ENCODE assay signal across 1 cellular context in the genomic region with DNA sequence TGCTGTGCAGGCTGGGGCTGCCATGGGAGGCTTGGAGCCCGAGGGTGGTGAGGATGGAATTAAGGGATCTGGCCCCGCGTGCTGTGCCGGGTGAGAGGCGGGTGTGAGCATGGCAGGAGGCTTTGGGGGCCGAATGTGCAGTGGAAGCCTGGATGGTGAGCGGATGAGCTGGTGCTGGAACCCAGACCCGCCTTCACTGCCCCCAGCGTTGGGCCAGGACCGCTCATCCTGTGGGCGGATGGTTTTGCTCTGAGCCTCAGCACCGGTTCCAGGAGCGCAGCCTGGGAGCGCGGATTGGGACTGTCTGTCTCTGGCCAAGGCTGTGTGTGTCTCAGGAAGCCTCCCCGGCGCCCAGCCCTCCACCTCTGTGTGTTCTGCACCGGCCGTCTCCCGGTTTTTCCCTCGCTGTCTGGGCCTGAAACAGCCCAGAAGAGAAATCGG.
TF ChIP-seq lines count a peak whose summit lies in the region.

No MANE protein-coding gene starts in this region.

TF ChIP-seq in GM23338, 12 proteins besides CTCF, POLR2A, EP300 and RAD21 (continued from another document):
- TF ChIP-seq, protein P1, sequence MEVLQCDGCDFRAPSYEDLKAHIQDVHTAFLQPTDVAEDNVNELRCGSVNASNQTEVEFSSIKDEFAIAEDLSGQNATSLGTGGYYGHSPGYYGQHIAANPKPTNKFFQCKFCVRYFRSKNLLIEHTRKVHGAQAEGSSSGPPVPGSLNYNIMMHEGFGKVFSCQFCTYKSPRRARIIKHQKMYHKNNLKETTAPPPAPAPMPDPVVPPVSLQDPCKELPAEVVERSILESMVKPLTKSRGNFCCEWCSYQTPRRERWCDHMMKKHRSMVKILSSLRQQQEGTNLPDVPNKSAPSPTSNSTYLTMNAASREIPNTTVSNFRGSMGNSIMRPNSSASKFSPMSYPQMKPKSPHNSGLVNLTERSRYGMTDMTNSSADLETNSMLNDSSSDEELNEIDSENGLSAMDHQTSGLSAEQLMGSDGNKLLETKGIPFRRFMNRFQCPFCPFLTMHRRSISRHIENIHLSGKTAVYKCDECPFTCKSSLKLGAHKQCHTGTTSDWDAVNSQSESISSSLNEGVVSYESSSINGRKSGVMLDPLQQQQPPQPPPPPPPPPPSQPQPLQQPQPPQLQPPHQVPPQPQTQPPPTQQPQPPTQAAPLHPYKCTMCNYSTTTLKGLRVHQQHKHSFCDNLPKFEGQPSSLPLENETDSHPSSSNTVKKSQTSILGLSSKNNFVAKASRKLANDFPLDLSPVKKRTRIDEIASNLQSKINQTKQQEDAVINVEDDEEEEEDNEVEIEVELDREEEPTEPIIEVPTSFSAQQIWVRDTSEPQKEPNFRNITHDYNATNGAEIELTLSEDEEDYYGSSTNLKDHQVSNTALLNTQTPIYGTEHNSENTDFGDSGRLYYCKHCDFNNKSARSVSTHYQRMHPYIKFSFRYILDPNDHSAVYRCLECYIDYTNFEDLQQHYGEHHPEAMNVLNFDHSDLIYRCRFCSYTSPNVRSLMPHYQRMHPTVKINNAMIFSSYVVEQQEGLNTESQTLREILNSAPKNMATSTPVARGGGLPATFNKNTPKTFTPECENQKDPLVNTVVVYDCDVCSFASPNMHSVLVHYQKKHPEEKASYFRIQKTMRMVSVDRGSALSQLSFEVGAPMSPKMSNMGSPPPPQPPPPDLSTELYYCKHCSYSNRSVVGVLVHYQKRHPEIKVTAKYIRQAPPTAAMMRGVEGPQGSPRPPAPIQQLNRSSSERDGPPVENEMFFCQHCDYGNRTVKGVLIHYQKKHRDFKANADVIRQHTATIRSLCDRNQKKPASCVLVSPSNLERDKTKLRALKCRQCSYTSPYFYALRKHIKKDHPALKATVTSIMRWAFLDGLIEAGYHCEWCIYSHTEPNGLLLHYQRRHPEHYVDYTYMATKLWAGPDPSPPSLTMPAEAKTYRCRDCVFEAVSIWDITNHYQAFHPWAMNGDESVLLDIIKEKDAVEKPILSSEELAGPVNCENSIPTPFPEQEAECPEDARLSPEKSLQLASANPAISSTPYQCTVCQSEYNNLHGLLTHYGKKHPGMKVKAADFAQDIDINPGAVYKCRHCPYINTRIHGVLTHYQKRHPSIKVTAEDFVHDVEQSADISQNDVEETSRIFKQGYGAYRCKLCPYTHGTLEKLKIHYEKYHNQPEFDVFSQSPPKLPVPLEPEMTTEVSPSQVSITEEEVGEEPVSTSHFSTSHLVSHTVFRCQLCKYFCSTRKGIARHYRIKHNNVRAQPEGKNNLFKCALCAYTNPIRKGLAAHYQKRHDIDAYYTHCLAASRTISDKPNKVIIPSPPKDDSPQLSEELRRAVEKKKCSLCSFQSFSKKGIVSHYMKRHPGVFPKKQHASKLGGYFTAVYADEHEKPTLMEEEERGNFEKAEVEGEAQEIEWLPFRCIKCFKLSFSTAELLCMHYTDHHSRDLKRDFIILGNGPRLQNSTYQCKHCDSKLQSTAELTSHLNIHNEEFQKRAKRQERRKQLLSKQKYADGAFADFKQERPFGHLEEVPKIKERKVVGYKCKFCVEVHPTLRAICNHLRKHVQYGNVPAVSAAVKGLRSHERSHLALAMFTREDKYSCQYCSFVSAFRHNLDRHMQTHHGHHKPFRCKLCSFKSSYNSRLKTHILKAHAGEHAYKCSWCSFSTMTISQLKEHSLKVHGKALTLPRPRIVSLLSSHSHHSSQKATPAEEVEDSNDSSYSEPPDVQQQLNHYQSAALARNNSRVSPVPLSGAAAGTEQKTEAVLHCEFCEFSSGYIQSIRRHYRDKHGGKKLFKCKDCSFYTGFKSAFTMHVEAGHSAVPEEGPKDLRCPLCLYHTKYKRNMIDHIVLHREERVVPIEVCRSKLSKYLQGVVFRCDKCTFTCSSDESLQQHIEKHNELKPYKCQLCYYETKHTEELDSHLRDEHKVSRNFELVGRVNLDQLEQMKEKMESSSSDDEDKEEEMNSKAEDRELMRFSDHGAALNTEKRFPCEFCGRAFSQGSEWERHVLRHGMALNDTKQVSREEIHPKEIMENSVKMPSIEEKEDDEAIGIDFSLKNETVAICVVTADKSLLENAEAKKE (CRISPR knock-in tag; IDR thresholded peaks at IDR 0.05) = no peak
- TF ChIP-seq NANOG (IDR thresholded peaks at IDR 0.05; ENCODE audit: borderline replicate concordance) (no peak), POLR2AphosphoS5 (IDR thresholded peaks at IDR 0.05; ENCODE audit: low read depth) (no peak), EZH2phosphoT487 (IDR thresholded peaks at IDR 0.05; ENCODE audit: unreplicated experiment) (no peak), EZH2 (IDR thresholded peaks at IDR 0.05; ENCODE audit: low read depth, unreplicated experiment) (no peak)
- TF ChIP-seq, protein P2, sequence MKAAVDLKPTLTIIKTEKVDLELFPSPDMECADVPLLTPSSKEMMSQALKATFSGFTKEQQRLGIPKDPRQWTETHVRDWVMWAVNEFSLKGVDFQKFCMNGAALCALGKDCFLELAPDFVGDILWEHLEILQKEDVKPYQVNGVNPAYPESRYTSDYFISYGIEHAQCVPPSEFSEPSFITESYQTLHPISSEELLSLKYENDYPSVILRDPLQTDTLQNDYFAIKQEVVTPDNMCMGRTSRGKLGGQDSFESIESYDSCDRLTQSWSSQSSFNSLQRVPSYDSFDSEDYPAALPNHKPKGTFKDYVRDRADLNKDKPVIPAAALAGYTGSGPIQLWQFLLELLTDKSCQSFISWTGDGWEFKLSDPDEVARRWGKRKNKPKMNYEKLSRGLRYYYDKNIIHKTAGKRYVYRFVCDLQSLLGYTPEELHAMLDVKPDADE (IDR thresholded peaks at IDR 0.05) = no peak
- TF ChIP-seq, protein P3, sequence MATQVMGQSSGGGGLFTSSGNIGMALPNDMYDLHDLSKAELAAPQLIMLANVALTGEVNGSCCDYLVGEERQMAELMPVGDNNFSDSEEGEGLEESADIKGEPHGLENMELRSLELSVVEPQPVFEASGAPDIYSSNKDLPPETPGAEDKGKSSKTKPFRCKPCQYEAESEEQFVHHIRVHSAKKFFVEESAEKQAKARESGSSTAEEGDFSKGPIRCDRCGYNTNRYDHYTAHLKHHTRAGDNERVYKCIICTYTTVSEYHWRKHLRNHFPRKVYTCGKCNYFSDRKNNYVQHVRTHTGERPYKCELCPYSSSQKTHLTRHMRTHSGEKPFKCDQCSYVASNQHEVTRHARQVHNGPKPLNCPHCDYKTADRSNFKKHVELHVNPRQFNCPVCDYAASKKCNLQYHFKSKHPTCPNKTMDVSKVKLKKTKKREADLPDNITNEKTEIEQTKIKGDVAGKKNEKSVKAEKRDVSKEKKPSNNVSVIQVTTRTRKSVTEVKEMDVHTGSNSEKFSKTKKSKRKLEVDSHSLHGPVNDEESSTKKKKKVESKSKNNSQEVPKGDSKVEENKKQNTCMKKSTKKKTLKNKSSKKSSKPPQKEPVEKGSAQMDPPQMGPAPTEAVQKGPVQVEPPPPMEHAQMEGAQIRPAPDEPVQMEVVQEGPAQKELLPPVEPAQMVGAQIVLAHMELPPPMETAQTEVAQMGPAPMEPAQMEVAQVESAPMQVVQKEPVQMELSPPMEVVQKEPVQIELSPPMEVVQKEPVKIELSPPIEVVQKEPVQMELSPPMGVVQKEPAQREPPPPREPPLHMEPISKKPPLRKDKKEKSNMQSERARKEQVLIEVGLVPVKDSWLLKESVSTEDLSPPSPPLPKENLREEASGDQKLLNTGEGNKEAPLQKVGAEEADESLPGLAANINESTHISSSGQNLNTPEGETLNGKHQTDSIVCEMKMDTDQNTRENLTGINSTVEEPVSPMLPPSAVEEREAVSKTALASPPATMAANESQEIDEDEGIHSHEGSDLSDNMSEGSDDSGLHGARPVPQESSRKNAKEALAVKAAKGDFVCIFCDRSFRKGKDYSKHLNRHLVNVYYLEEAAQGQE (IDR thresholded peaks at IDR 0.05; ENCODE audit: unreplicated experiment) = no peak
